ENCODE assay signal across 17 cellular contexts in the genomic region with DNA sequence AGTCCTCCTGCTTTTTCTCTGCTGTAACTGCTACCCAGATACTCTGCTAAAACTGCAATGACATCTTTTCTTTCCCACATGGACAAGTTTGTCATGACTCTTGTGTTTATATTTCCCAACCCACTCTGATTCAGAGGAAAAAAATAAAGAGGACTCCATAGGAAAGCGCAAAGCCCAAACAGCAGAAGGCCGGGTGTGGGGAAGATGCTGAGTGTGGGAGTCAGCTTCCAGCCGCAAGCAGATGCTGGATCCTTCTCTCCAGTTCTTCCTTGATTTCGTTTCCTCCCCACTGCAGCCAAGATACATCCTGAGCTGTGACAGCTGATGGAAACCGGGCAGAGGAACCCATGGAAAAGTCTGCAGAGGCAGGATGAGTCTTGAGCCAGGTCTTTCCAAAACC.
A peak's percentile ranks its signal among the peaks of the same experiment; 100 is the strongest.
DNase-seq lines count a peak whose midpoint lies in the region; ATAC-seq and TF ChIP-seq lines count a peak whose summit lies in the region.
"Had no signal": no experiment of that assay in that cellular context is flagged by ENCODE, and none has a peak within 500 bp of the region (broad histone marks: within the 10 kb centered on the region; RNA-seq: fewer than 3 reads in every experiment).

No MANE protein-coding gene starts in this region.

- H3K9me3 Mint-ChIP-seq in nephron, result peaks cover 7% of the 10 kb centered on the region
- peaks cover 2 to 12% of the 10 kb centered on the region in 2 donors for H3K9me3 Mint-ChIP-seq in effector memory CD8-positive, alpha-beta T cell
- no peaks in the 10 kb centered on the region for H3K9me3 Mint-ChIP-seq in activated CD8-positive, alpha-beta T cell treated with anti-CD3 and anti-CD28 coated beads for 36 hours
- H3K9me3 Mint-ChIP-seq: activated CD4-positive, alpha-beta memory T cell treated with anti-CD3 and anti-CD28 coated beads for 36 hours; activated naive CD4-positive, alpha-beta T cell treated with anti-CD3 and anti-CD28 coated beads, Interleukin-2, amount 50 U/mL, for 24 hours; H9; T-helper 2 cell treated with Interferon-gamma antibody and Interleukin-4, amounts not matched to agents 5 μg/mL and 100 μg/mL, for 36 hours had no signal

- CTCF ChIA-PET in activated CD8-positive, alpha-beta T cell treated with anti-CD3 and anti-CD28 coated beads for 36 hours (lab: Charles Lee), result no interaction called here

- peak overlapping the region in 2 of 3 experiments; percentile 23 to 60 for H3K27ac Mint-ChIP-seq in nephron
- no peak overlapping the region for H3K27ac Mint-ChIP-seq in effector memory CD8-positive, alpha-beta T cell
- H3K27ac Mint-ChIP-seq in activated CD8-positive, alpha-beta T cell treated with anti-CD3 and anti-CD28 coated beads for 36 hours, result no peak overlapping the region
- H3K27ac Mint-ChIP-seq: activated CD4-positive, alpha-beta memory T cell treated with anti-CD3 and anti-CD28 coated beads for 36 hours; activated naive CD4-positive, alpha-beta T cell treated with anti-CD3 and anti-CD28 coated beads, Interleukin-2, amount 50 U/mL, for 24 hours; H9; nephron progenitor cell; T-helper 2 cell treated with Interferon-gamma antibody and Interleukin-4, amounts not matched to agents 5 μg/mL and 100 μg/mL, for 36 hours had no signal

- POLR2A ChIA-PET in activated CD8-positive, alpha-beta T cell treated with anti-CD3 and anti-CD28 coated beads for 36 hours (lab: Charles Lee), result no interaction called here

- TF ChIP-seq CTCF in fibroblast of mammary gland (conservative IDR thresholded peaks at IDR 0.05; ENCODE audit: control insufficient read depth, insufficient read depth, low read depth, low read length) (no peak), nephron (IDR thresholded peaks at IDR 0.05; ENCODE audit: unreplicated experiment in 3 of 3) (no peak)
- no peak for TF ChIP-seq CTCF in activated CD8-positive, alpha-beta T cell treated with anti-CD3 and anti-CD28 coated beads for 36 hours (IDR thresholded peaks at IDR 0.05)

- no peaks in the 10 kb centered on the region for H3K36me3 Mint-ChIP-seq in nephron (ENCODE audit: low read depth)
- H3K36me3 Mint-ChIP-seq in effector memory CD8-positive, alpha-beta T cell (ENCODE audit: insufficient read depth), result no peaks in the 10 kb centered on the region
- H3K36me3 Mint-ChIP-seq in activated CD8-positive, alpha-beta T cell treated with anti-CD3 and anti-CD28 coated beads for 36 hours (ENCODE audit: low read depth), result no peaks in the 10 kb centered on the region
- H3K36me3 Mint-ChIP-seq: activated CD4-positive, alpha-beta memory T cell treated with anti-CD3 and anti-CD28 coated beads for 36 hours; activated naive CD4-positive, alpha-beta T cell treated with anti-CD3 and anti-CD28 coated beads, Interleukin-2, amount 50 U/mL, for 24 hours had no signal

- peak; percentile 78 for ATAC-seq in Right ventricle myocardium inferior
- no peak for ATAC-seq in effector memory CD8-positive, alpha-beta T cell (replicated peaks)
- ATAC-seq in activated CD8-positive, alpha-beta T cell treated with anti-CD3 and anti-CD28 coated beads for 36 hours, result no peak

- peaks cover 20% of the 10 kb centered on the region for H3K4me1 Mint-ChIP-seq in nephron
- no peaks in the 10 kb centered on the region for H3K4me1 Mint-ChIP-seq in effector memory CD8-positive, alpha-beta T cell (ENCODE audit: low read depth in 2 of 2)
- H3K4me1 Mint-ChIP-seq in activated CD8-positive, alpha-beta T cell treated with anti-CD3 and anti-CD28 coated beads for 36 hours (ENCODE audit: low read depth), result no peaks in the 10 kb centered on the region
- H3K4me1 Mint-ChIP-seq: activated naive CD4-positive, alpha-beta T cell treated with anti-CD3 and anti-CD28 coated beads, Interleukin-2, amount 50 U/mL, for 24 hours; H9; nephron progenitor cell had no signal

- peak overlapping the region; percentile 28 for H3K4me3 ChIP-seq in fibroblast of mammary gland (ENCODE audit: control insufficient read depth, low read depth, low read length)

- DNase-seq in Right ventricle myocardium inferior (ENCODE audit: missing footprints), result peak; percentile 69
- DNase-seq in cardiac septum (ENCODE audit: low spot score), result no peak
- DNase-seq in fibroblast of mammary gland (ENCODE audit: low read depth), result peak; percentile 96
- no peak for DNase-seq in effector memory CD8-positive, alpha-beta T cell
- no peak for DNase-seq in activated CD8-positive, alpha-beta T cell treated with anti-CD3 and anti-CD28 coated beads for 36 hours
- no peak for DNase-seq in NCI-H2171 (lab: John Stamatoyannopoulos, UW)
- DNase-seq in NCI-H2081 (lab: John Stamatoyannopoulos, UW), result no peak
- DNase-seq: 8988T; activated CD4-positive, alpha-beta memory T cell treated with anti-CD3 and anti-CD28 coated beads for 36 hours; foreskin keratinocyte; H9; kidney; NCI-H510A treated with DMSO at 0.1 percent for 48 hours; nephron progenitor cell had no signal

- no peak overlapping the region for H3K4me3 Mint-ChIP-seq in nephron
- H3K4me3 Mint-ChIP-seq in effector memory CD8-positive, alpha-beta T cell, result no peak overlapping the region
- H3K4me3 Mint-ChIP-seq in activated CD8-positive, alpha-beta T cell treated with anti-CD3 and anti-CD28 coated beads for 36 hours, result no peak overlapping the region
- H3K4me3 Mint-ChIP-seq: activated CD4-positive, alpha-beta memory T cell treated with anti-CD3 and anti-CD28 coated beads for 36 hours; activated naive CD4-positive, alpha-beta T cell treated with anti-CD3 and anti-CD28 coated beads, Interleukin-2, amount 50 U/mL, for 24 hours; H9; nephron progenitor cell; T-helper 2 cell treated with Interferon-gamma antibody and Interleukin-4, amounts not matched to agents 5 μg/mL and 100 μg/mL, for 36 hours had no signal

- intact Hi-C loops in Right ventricle myocardium inferior (cut with DNase I), result no loop called here
- intact Hi-C loops in cardiac septum (cut with DNase I), result loop anchor here (5.0 kb wide), 1 partner anchor 66 kb away; no protein-coding TSS in a partner anchor
- intact Hi-C loops in activated CD8-positive, alpha-beta T cell treated with anti-CD3 and anti-CD28 coated beads for 36 hours (cut with micrococcal nuclease), result no loop called here

- peaks cover 4% of the 10 kb centered on the region for H3K27me3 Mint-ChIP-seq in nephron (ENCODE audit: low read depth)
- H3K27me3 Mint-ChIP-seq in effector memory CD8-positive, alpha-beta T cell, result peaks cover 0 to 6% of the 10 kb centered on the region in 2 donors
- H3K27me3 Mint-ChIP-seq in activated CD8-positive, alpha-beta T cell treated with anti-CD3 and anti-CD28 coated beads for 36 hours, result no peaks in the 10 kb centered on the region
- H3K27me3 Mint-ChIP-seq: activated CD4-positive, alpha-beta memory T cell treated with anti-CD3 and anti-CD28 coated beads for 36 hours had no signal

Comparison
In these comparisons a context has a peak if more than half of its experiments do, and no peak if none do; other contexts are left out.
1. DNase-seq: peak in Right ventricle myocardium inferior (single experiment) and fibroblast of mammary gland (single experiment); none in cardiac septum (single experiment), effector memory CD8-positive, alpha-beta T cell (0 of 3), activated CD8-positive, alpha-beta T cell treated with anti-CD3 and anti-CD28 coated beads for 36 hours (single experiment), NCI-H2171 (single experiment) and NCI-H2081 (0 of 2).
2. H3K27ac Mint-ChIP-seq: peak in nephron (2 of 3); none in effector memory CD8-positive, alpha-beta T cell (0 of 2) and activated CD8-positive, alpha-beta T cell treated with anti-CD3 and anti-CD28 coated beads for 36 hours (single experiment).